ENCODE assay signal across 1 cellular context in genomic region chr11:72753341-72754148, GRCh38.
TF ChIP-seq lines count a peak whose summit lies in the region.

No MANE protein-coding gene starts in this region.

TF ChIP-seq in HCT116, 20 proteins besides CTCF, POLR2A, EP300 and RAD21 (continued from another document):
- TF ChIP-seq REST (IDR thresholded peaks at IDR 0.05; ENCODE audit: low read depth): no peak
- no peak for TF ChIP-seq YY1 (IDR thresholded peaks at IDR 0.05; ENCODE audit: extremely low read depth, insufficient replicate concordance, low read depth, low read length)
- no peak for TF ChIP-seq ZBTB33 (IDR thresholded peaks at IDR 0.05; ENCODE audit: extremely low read depth, insufficient replicate concordance, low read length)
- TF ChIP-seq JUND (IDR thresholded peaks at IDR 0.05): no peak
- no peak for TF ChIP-seq ATF3 (IDR thresholded peaks at IDR 0.05)
- TF ChIP-seq SP1 (IDR thresholded peaks at IDR 0.05; ENCODE audit: low read depth): no peak
TF ChIP-seq in HCT116: peak in this region for 0.
